In genomic region chr7:42126475-42127231, GRCh38 we compare ENCODE assay signal across 21 cellular contexts.
DNase-seq lines count a peak whose midpoint lies in the region; ATAC-seq and TF ChIP-seq lines count a peak whose summit lies in the region.
"Had no signal": no experiment of that assay in that cellular context is flagged by ENCODE, and none has a peak within 500 bp of the region (broad histone marks: within the 10 kb centered on the region; RNA-seq: fewer than 3 reads in every experiment).

No MANE protein-coding gene starts in this region.

- H3K4me3 ChIP-seq in cardiac muscle cell (no peak overlapping the region), mesenchymal stem cell (ENCODE audit: insufficient read depth in 1 of 2, low read depth in 1 of 2, low read length in 2 of 2) (no peak overlapping the region), neural progenitor cell (no peak overlapping the region), hepatocyte (no peak overlapping the region), lower leg skin (ENCODE audit: low read depth, poor library complexity, severe bottlenecking) (no peak overlapping the region)
- H3K4me3 ChIP-seq: GM23248 had no signal

- H2BK120ac ChIP-seq in mesenchymal stem cell (ENCODE audit: low read depth, low read length), result no peak overlapping the region

- peaks cover 85% of the 10 kb centered on the region for H4K20me1 ChIP-seq in neural progenitor cell (ENCODE audit: low read depth)
- H4K20me1 ChIP-seq in hepatocyte (ENCODE audit: insufficient read depth, poor library complexity, severe bottlenecking), result peaks cover 5% of the 10 kb centered on the region

- no peak overlapping the region for H3K23ac ChIP-seq in mesenchymal stem cell (ENCODE audit: low read length in 2 of 2)

- H3K9ac ChIP-seq in mesenchymal stem cell (ENCODE audit: low read length) (peak overlapping the region; percentile 6), neural progenitor cell (no peak overlapping the region)
- H3K9ac ChIP-seq: GM23248 had no signal

- intact Hi-C loops in Right ventricle myocardium superior (cut with DNase I), result no loop called here
- intact Hi-C loops in lower leg skin (cut with DNase I; ENCODE audit: low total_unique reads), result no loop called here

- TF ChIP-seq CTCF in cardiac muscle cell (IDR thresholded peaks at IDR 0.05; ENCODE audit: low read depth, low read length), result no peak
- TF ChIP-seq CTCF in neural progenitor cell (IDR thresholded peaks at IDR 0.05), result no peak
- TF ChIP-seq CTCF in hepatocyte (IDR thresholded peaks at IDR 0.05; ENCODE audit: poor library complexity), result no peak
- no peak for TF ChIP-seq CTCF in lower leg skin (IDR thresholded peaks at IDR 0.05)

- H2AK5ac ChIP-seq in mesenchymal stem cell (ENCODE audit: low read length, severe bottlenecking), result no peak overlapping the region

- no peak overlapping the region for H4K8ac ChIP-seq in mesenchymal stem cell (ENCODE audit: low read length)

- H2BK12ac ChIP-seq in mesenchymal stem cell (ENCODE audit: low read length in 2 of 2), result no peak overlapping the region

- H3K9me3 ChIP-seq in cardiac muscle cell (ENCODE audit: low read depth) (no peaks in the 10 kb centered on the region), mesenchymal stem cell (ENCODE audit: control insufficient read depth, low read length) (no peaks in the 10 kb centered on the region), neural progenitor cell (ENCODE audit: low read depth) (no peaks in the 10 kb centered on the region), hepatocyte (ENCODE audit: low read depth) (no peaks in the 10 kb centered on the region)

- H3K9me3 Mint-ChIP-seq in neural progenitor cell, result peaks cover 16% of the 10 kb centered on the region

- H3K27ac Mint-ChIP-seq in neural progenitor cell, result peak overlapping the region; percentile 38
- H3K27ac Mint-ChIP-seq: B cell had no signal

- peaks cover 50% of the 10 kb centered on the region for H3K4me1 Mint-ChIP-seq in neural progenitor cell
- H3K4me1 Mint-ChIP-seq: B cell had no signal

- no peak overlapping the region for H3K4me3 Mint-ChIP-seq in neural progenitor cell
- H3K4me3 Mint-ChIP-seq: B cell had no signal

- WGBS in mesenchymal stem cell, result 90% methylated on average over 6 of the region's 6 CpGs
- 89% methylated on average over 6 of the region's 6 CpGs for WGBS in hepatocyte (ENCODE audit: low lambda C conversion rate, missing lambda C conversion rate)
- WGBS in lower leg skin, 2 donors, result 90 to 92% methylated on average over 6 of the region's 6 CpGs

- H2BK5ac ChIP-seq in mesenchymal stem cell (ENCODE audit: low read depth, low read length, poor library complexity, severe bottlenecking), result no peak overlapping the region

- H3K79me2 ChIP-seq in neural progenitor cell (ENCODE audit: low read depth), result peaks cover 99% of the 10 kb centered on the region
- H3K79me2 ChIP-seq in hepatocyte, result peaks cover 26% of the 10 kb centered on the region

- no peak overlapping the region for H3K18ac ChIP-seq in mesenchymal stem cell (ENCODE audit: low read depth in 1 of 2, low read length in 2 of 2)

- no peak overlapping the region for H2BK15ac ChIP-seq in mesenchymal stem cell (ENCODE audit: low read depth, poor library complexity, severe bottlenecking)

- no peak overlapping the region for H3K14ac ChIP-seq in mesenchymal stem cell (ENCODE audit: low read length in 2 of 2)

- H2AFZ ChIP-seq in mesenchymal stem cell (ENCODE audit: low read depth, low read length) (no peak overlapping the region), neural progenitor cell (replicated peaks) (no peak overlapping the region), hepatocyte (no peak overlapping the region)
- H2AFZ ChIP-seq: GM23248 had no signal

- H3K27ac ChIP-seq in cardiac muscle cell (peak overlapping the region; percentile 84), mesenchymal stem cell (ENCODE audit: low read length, poor library complexity, severe bottlenecking) (no peak overlapping the region), neural progenitor cell (peak overlapping the region; percentile 66), hepatocyte (no peak overlapping the region)
- H3K27ac ChIP-seq: GM23248 had no signal

- H3K27me3 ChIP-seq in cardiac muscle cell (no peaks in the 10 kb centered on the region), mesenchymal stem cell (ENCODE audit: control insufficient read depth in 1 of 2, insufficient read depth in 1 of 2, low read length in 2 of 2) (no peaks in the 10 kb centered on the region), neural progenitor cell (no peaks in the 10 kb centered on the region), hepatocyte (no peaks in the 10 kb centered on the region)

- no peak for DNase-seq in cardiac muscle cell (ENCODE audit: low read depth in 1 of 2, low spot score in 1 of 2)
- no peak for DNase-seq in Right ventricle myocardium superior
- no peak for DNase-seq in mesenchymal stem cell
- no peak for DNase-seq in neural progenitor cell (ENCODE audit: low spot score)
- DNase-seq in hepatocyte (ENCODE audit: low spot score), result no peak
- no peak for DNase-seq in inferior parietal cortex (ENCODE audit: extremely low spot score)
- DNase-seq in NCI-H82 (lab: John Stamatoyannopoulos, UW), result no peak
- DNase-seq in lower leg skin (ENCODE audit: low spot score in 2 of 2), result no peak
- DNase-seq: 8988T, DMS 273 treated with DMSO at 0.1 percent for 48 hours, GDM1, GM23248, MM.1S, NCI-H1092, NCI-H1436 treated with DMSO at 0.1 percent for 48 hours, NCI-H2029, NCI-H446, NCI-H526 treated with DMSO at 0.1 percent for 48 hours had no signal

- H3K36me3 Mint-ChIP-seq in neural progenitor cell, result peaks cover 28% of the 10 kb centered on the region

- H3K79me1 ChIP-seq in mesenchymal stem cell (replicated peaks; ENCODE audit: low read length, poor library complexity, severe bottlenecking), result peaks cover 10% of the 10 kb centered on the region

- no peaks in the 10 kb centered on the region for H3K27me3 Mint-ChIP-seq in neural progenitor cell (ENCODE audit: insufficient read depth, low read depth)

- no peaks in the 10 kb centered on the region for H3K9me2 ChIP-seq in hepatocyte (replicated peaks; ENCODE audit: insufficient read depth)

- H3K4me1 ChIP-seq in cardiac muscle cell (ENCODE audit: low read depth) (peaks cover 53% of the 10 kb centered on the region), mesenchymal stem cell (ENCODE audit: control insufficient read depth, insufficient read depth, low read depth, low read length) (no peaks in the 10 kb centered on the region), neural progenitor cell (peaks cover 64% of the 10 kb centered on the region), hepatocyte (ENCODE audit: insufficient read depth) (no peaks in the 10 kb centered on the region)

- no peak for ATAC-seq in Right ventricle myocardium superior (ENCODE audit: poor library complexity)
- ATAC-seq: HCT116, Panc1 had no signal

- H4K91ac ChIP-seq in mesenchymal stem cell (ENCODE audit: low read length), result no peak overlapping the region

- H3F3A ChIP-seq in neural progenitor cell (ENCODE audit: low read depth), result peaks cover 27% of the 10 kb centered on the region

- H3K4me2 ChIP-seq in mesenchymal stem cell (ENCODE audit: low read length, poor library complexity, severe bottlenecking) (no peak overlapping the region), neural progenitor cell (no peak overlapping the region), hepatocyte (no peak overlapping the region)

- no peaks in the 10 kb centered on the region for H3K36me3 ChIP-seq in cardiac muscle cell
- peaks cover 0 to 4% of the 10 kb centered on the region in 2 experiments for H3K36me3 ChIP-seq in mesenchymal stem cell (ENCODE audit: control insufficient read depth in 1 of 2, insufficient read depth in 2 of 2, low read depth in 1 of 2, low read length in 2 of 2)
- H3K36me3 ChIP-seq in neural progenitor cell, result peaks cover 12% of the 10 kb centered on the region
- no peaks in the 10 kb centered on the region for H3K36me3 ChIP-seq in hepatocyte (replicated peaks; ENCODE audit: insufficient read depth, low read depth)

- H3K4ac ChIP-seq in mesenchymal stem cell (ENCODE audit: low read depth in 1 of 2, low read length in 2 of 2), result no peak overlapping the region

- TF ChIP-seq POLR2A in lower leg skin (IDR thresholded peaks at IDR 0.05), result no peak

Comparison
In these comparisons a context has a peak if more than half of its experiments do, and no peak if none do; other contexts are left out.
1. H3K27ac ChIP-seq: peak in cardiac muscle cell (single experiment) and neural progenitor cell (single experiment); none in mesenchymal stem cell (single experiment) and hepatocyte (single experiment).